In genomic region chr11:21861314-21861713, GRCh38 we compare ENCODE assay signal across 27 cellular contexts.
DNase-seq lines count a peak whose midpoint lies in the region; ATAC-seq, FAIRE-seq and TF ChIP-seq lines count a peak whose summit lies in the region.
"Had no signal": no experiment of that assay in that cellular context is flagged by ENCODE, and none has a peak within 500 bp of the region (broad histone marks: within the 10 kb centered on the region; RNA-seq: fewer than 3 reads in every experiment).

No MANE protein-coding gene starts in this region.

- peak overlapping the region; percentile 72 for H3K4me3 Mint-ChIP-seq in neural progenitor cell
- H3K4me3 Mint-ChIP-seq: CD4-positive, alpha-beta memory T cell had no signal

- no peaks in the 10 kb centered on the region for H3K79me2 ChIP-seq in neural progenitor cell (ENCODE audit: low read depth)

- H3F3A ChIP-seq in neural progenitor cell (ENCODE audit: low read depth): no peaks in the 10 kb centered on the region

- no peak for TF ChIP-seq CTCF in neural progenitor cell (IDR thresholded peaks at IDR 0.05)
- TF ChIP-seq CTCF in gastrocnemius medialis (IDR thresholded peaks at IDR 0.05 in 4 of 5, conservative IDR thresholded peaks at IDR 0.05 in 1 of 5): no peak
- no peak for TF ChIP-seq CTCF in kidney (IDR thresholded peaks at IDR 0.05; ENCODE audit: borderline replicate concordance, extremely low read depth, insufficient read depth)

- H3K27ac Mint-ChIP-seq in neural progenitor cell: peak overlapping the region; percentile 92
- H3K27ac Mint-ChIP-seq: CD4-positive, alpha-beta memory T cell had no signal

- H3K9ac ChIP-seq in neural progenitor cell (no peak overlapping the region), kidney (ENCODE audit: low read length in 2 of 2) (no peak overlapping the region)

- H3K36me3 Mint-ChIP-seq in neural progenitor cell: no peaks in the 10 kb centered on the region
- H3K36me3 Mint-ChIP-seq: CD4-positive, alpha-beta memory T cell had no signal

- H3K4me3 ChIP-seq in neural progenitor cell: no peak overlapping the region
- no peak overlapping the region for H3K4me3 ChIP-seq in gastrocnemius medialis
- no peak overlapping the region for H3K4me3 ChIP-seq in kidney (ENCODE audit: low read length in 2 of 2)
- H3K4me3 ChIP-seq: K562, Peyer's patch had no signal

- H3K27me3 Mint-ChIP-seq in neural progenitor cell (ENCODE audit: insufficient read depth, low read depth): no peaks in the 10 kb centered on the region
- H3K27me3 Mint-ChIP-seq: CD4-positive, alpha-beta memory T cell had no signal

- H3K9me3 ChIP-seq in neural progenitor cell (ENCODE audit: low read depth) (no peaks in the 10 kb centered on the region), gastrocnemius medialis (no peaks in the 10 kb centered on the region), kidney (ENCODE audit: control insufficient read depth in 1 of 2, low read length in 2 of 2) (no peaks in the 10 kb centered on the region)
- H3K9me3 ChIP-seq: Caco-2, Peyer's patch had no signal

- TF ChIP-seq POLR2A in gastrocnemius medialis (IDR thresholded peaks at IDR 0.05): no peak

- in situ Hi-C loops in gastrocnemius medialis (cut with MboI; ENCODE audit: low sequenced_read_pairs in 4 of 4): no loop called here

- ATAC-seq in gastrocnemius medialis: no peak
- ATAC-seq: HCT116, K562 had no signal

- H2AFZ ChIP-seq in neural progenitor cell (replicated peaks): no peak overlapping the region

- H3K27me3 ChIP-seq in neural progenitor cell (peaks cover 33% of the 10 kb centered on the region), gastrocnemius medialis (no peaks in the 10 kb centered on the region)
- H3K27me3 ChIP-seq: Peyer's patch had no signal

- peak; percentile 22 for DNase-seq in NCI-H69 (lab: John Stamatoyannopoulos, UW)
- peak; percentile 1 for DNase-seq in globus pallidus (ENCODE audit: low spot score)
- peak; percentile 33 for DNase-seq in neural progenitor cell (ENCODE audit: low spot score)
- DNase-seq in gastrocnemius medialis: no peak
- no peak for DNase-seq in HPDE6-E6E7 (ENCODE audit: extremely low spot score)
- DNase-seq in kidney: no peak
- DNase-seq in cardiac septum (ENCODE audit: low spot score): no peak
- DNase-seq: C1 segment of cervical spinal cord; Caco-2; CD4-positive, alpha-beta memory T cell; Kasumi-1; NCI-H1092 treated with DMSO at 0.1 percent for 48 hours; NCI-H1436; NCI-H187; NCI-H2081 treated with DMSO at 0.1 percent for 48 hours; NCI-H2171 treated with DMSO at 0.1 percent for 48 hours; NCI-H345; NCI-H524; NCI-H82; OCI-M1; Peyer's patch; SHP77 treated with DMSO at 0.1 percent for 48 hours had no signal

- FAIRE-seq in kidney (lab: Jason Lieb, UNC): no peak
- FAIRE-seq: G401.6, H1, HTR-8/SVneo, K562 had no signal

- H3K9me3 Mint-ChIP-seq in neural progenitor cell: peaks cover 11% of the 10 kb centered on the region

- H3K4me1 ChIP-seq in neural progenitor cell: peaks cover 10% of the 10 kb centered on the region
- H3K4me1 ChIP-seq in gastrocnemius medialis: no peaks in the 10 kb centered on the region
- H3K4me1 ChIP-seq in kidney (ENCODE audit: control insufficient read depth in 1 of 2, insufficient read depth in 1 of 2, low read depth in 1 of 2, low read length in 2 of 2): no peaks in the 10 kb centered on the region
- H3K4me1 ChIP-seq: Caco-2, Peyer's patch had no signal

- H3K4me1 Mint-ChIP-seq in neural progenitor cell: peaks cover 36% of the 10 kb centered on the region
- H3K4me1 Mint-ChIP-seq: CD4-positive, alpha-beta memory T cell had no signal

- peak overlapping the region; percentile 5 for H3K4me2 ChIP-seq in neural progenitor cell

- no peaks in the 10 kb centered on the region for H3K36me3 ChIP-seq in neural progenitor cell
- no peaks in the 10 kb centered on the region for H3K36me3 ChIP-seq in gastrocnemius medialis
- H3K36me3 ChIP-seq in kidney (ENCODE audit: control insufficient read depth in 1 of 2, insufficient read depth in 2 of 2, low read length in 2 of 2): no peaks in the 10 kb centered on the region
- H3K36me3 ChIP-seq: Peyer's patch had no signal

- H3K27ac ChIP-seq in neural progenitor cell (no peak overlapping the region), gastrocnemius medialis (no peak overlapping the region), kidney (ENCODE audit: low read depth in 2 of 2, low read length in 2 of 2) (no peak overlapping the region)
- H3K27ac ChIP-seq: Peyer's patch had no signal

- intact Hi-C loops in gastrocnemius medialis (cut with DNase I; ENCODE audit: low total_unique reads): no loop called here
- intact Hi-C loops in kidney (cut with DNase I): no loop called here
- intact Hi-C loops in cardiac septum (cut with DNase I): no loop called here

- no peaks in the 10 kb centered on the region for H4K20me1 ChIP-seq in neural progenitor cell (ENCODE audit: low read depth)

Comparison
In these comparisons a context has a peak if more than half of its experiments do, and no peak if none do; other contexts are left out.
1. DNase-seq: peak in NCI-H69 (single experiment), globus pallidus (single experiment) and neural progenitor cell (single experiment); none in gastrocnemius medialis (0 of 2), HPDE6-E6E7 (single experiment), kidney (single experiment) and cardiac septum (single experiment).